1 cellular context compared by ENCODE assay signal in the genomic region with DNA sequence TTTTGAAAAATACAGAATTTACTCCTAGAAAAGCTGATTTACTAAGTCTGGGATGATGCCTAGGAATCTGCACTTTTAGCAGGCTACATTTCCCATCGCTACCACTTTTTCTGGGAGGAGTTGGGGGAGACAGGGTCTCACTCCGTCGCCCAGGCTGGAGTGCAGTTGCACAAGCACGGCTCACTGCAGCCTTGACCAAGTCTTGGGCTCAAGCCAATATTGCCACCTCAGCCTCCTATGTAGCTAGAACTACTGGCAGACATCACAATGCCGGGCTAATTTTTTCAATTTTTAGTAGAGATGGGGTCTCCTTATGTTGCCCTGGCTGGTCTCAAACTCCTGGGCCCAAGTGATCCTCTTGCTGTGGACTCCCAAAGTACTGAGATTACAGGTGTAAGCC.
TF ChIP-seq lines count a peak whose summit lies in the region.

No MANE protein-coding gene starts in this region.

TF ChIP-seq in IMR-90, 13 proteins besides CTCF, POLR2A, EP300 and RAD21:
- TF ChIP-seq CHD1 (IDR thresholded peaks at IDR 0.05; ENCODE audit: low read depth, low read length) (no peak), CEBPB (IDR thresholded peaks at IDR 0.05; ENCODE audit: low read depth, low read length) (peak; percentile 31; the same call in 1 of the 2 replicates)
